24 cellular contexts compared by ENCODE assay signal in the genomic region with DNA sequence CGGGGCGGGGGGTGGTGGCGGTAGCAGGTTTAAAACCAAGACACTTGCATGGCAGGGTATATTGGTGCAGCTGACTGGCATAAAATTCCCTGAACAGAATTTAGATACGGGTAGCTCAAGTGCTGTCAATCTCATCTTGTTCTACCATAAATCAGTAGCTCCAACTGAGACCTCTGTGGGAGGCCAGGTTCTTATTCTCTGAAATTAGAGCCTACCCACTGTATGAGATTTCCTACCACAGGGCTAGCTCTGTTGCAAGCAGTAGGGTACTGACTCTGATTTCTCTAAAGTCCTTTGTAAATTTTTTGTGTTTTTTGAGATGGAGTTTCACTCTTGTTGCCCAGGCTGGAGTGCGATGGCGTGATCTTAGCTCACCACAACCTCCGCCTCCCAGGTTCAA.
"Had no signal": no experiment of that assay in that cellular context is flagged by ENCODE, and none has a peak within 500 bp of the region (broad histone marks: within the 10 kb centered on the region; RNA-seq: fewer than 3 reads in every experiment).

No MANE protein-coding gene starts in this region.

- H3K4me3 ChIP-seq: MG63 had no signal

- H3K27me3 Mint-ChIP-seq: T-cell had no signal

- H3K4me2 ChIP-seq: SK-N-SH had no signal

- H3K9ac ChIP-seq: SK-N-SH had no signal

- H3K4me3 Mint-ChIP-seq: T-cell; T-helper 1 cell treated with Interleukin-12 subunit alpha and Interleukin-12 subunit beta and Interleukin-4 antibody, amounts not matched to agents 30 μg/mL and 1 μg/mL, for 36 hours had no signal

- DNase-seq: IMR-90, Karpas-422, KG1, MG63, NCI-H1092, NCI-H1105 treated with DMSO at 0.1 percent for 48 hours, NCI-H1436 treated with DMSO at 0.1 percent for 48 hours, NCI-H1694, NCI-H187 treated with DMSO at 0.1 percent for 48 hours, NCI-H2029 treated with DMSO at 0.1 percent for 48 hours, NCI-H2171 treated with DMSO at 0.1 percent for 48 hours, NCI-H226, NCI-H446, NCI-H510A, NCI-H524 treated with DMSO at 0.1 percent for 48 hours, NCI-H69, NCI-H774, RPMI8226, SHP77, SK-N-SH, SW 1271, T-cell had no signal

- H3K9me3 Mint-ChIP-seq: T-cell; T-helper 1 cell treated with Interleukin-12 subunit alpha and Interleukin-12 subunit beta and Interleukin-4 antibody, amounts not matched to agents 30 μg/mL and 1 μg/mL, for 36 hours had no signal

- ATAC-seq: HepG2, T-cell had no signal

- H3K9me3 ChIP-seq: MG63, SK-N-SH had no signal

- H3K27me3 ChIP-seq: MG63 had no signal

- H3K27ac Mint-ChIP-seq: T-cell; T-helper 1 cell treated with Interleukin-12 subunit alpha and Interleukin-12 subunit beta and Interleukin-4 antibody, amounts not matched to agents 30 μg/mL and 1 μg/mL, for 36 hours had no signal
